Comparison of ENCODE assay signal across 9 cellular contexts in genomic region chr11:110373061-110373702, GRCh38. TPM values are rescaled to one million over a fixed set of nuclear protein-coding genes. Genes with fewer than 3 reads are reported as not detected.
DNase-seq lines count a peak whose midpoint lies in the region; ATAC-seq and TF ChIP-seq lines count a peak whose summit lies in the region.
"Had no signal": no experiment of that assay in that cellular context is flagged by ENCODE, and none has a peak within 500 bp of the region (broad histone marks: within the 10 kb centered on the region; RNA-seq: fewer than 3 reads in every experiment).

No MANE protein-coding gene starts in this region.

- DNase-seq in GM04504 (ENCODE audit: low read depth) (peak; percentile 28), chondrocyte (ENCODE audit: low spot score) (no peak), NCI-H526 treated with DMSO at 0.1 percent for 48 hours (lab: John Stamatoyannopoulos, UW) (no peak), retina (no peak), left ventricle myocardium inferior (no peak), NCI-H1930 (lab: John Stamatoyannopoulos, UW) (no peak)

- H3K4me3 ChIP-seq in left ventricle myocardium inferior = no peak overlapping the region

- no peaks in the 10 kb centered on the region for H3K9me3 ChIP-seq in left ventricle myocardium inferior (replicated peaks)

- TF ChIP-seq CTCF in chondrocyte (IDR thresholded peaks at IDR 0.05) = no peak
- TF ChIP-seq CTCF in left ventricle myocardium inferior (IDR thresholded peaks at IDR 0.05; ENCODE audit: borderline replicate concordance) = no peak

- peak; percentile 88 for ATAC-seq in GM19468 (IDR thresholded peaks at IDR 0.05; ENCODE audit: extremely low read depth, unreplicated experiment)
- ATAC-seq in HG03460 (IDR thresholded peaks at IDR 0.05; ENCODE audit: unreplicated experiment) = peak; percentile 87

- peaks cover 16% of the 10 kb centered on the region for H3K4me1 ChIP-seq in left ventricle myocardium inferior

- intact Hi-C loops in left ventricle myocardium inferior (cut with micrococcal nuclease) = no loop called here

- no peaks in the 10 kb centered on the region for H3K36me3 ChIP-seq in left ventricle myocardium inferior

- no peaks in the 10 kb centered on the region for H3K27me3 ChIP-seq in left ventricle myocardium inferior (ENCODE audit: low read depth)

- no peaks in the 10 kb centered on the region for H3K27me3 Mint-ChIP-seq in chondrocyte (ENCODE audit: low read depth)
- H3K27me3 Mint-ChIP-seq: IgD-negative memory B cell had no signal

- H3K36me3 Mint-ChIP-seq in chondrocyte (ENCODE audit: low read depth) = no peaks in the 10 kb centered on the region
- H3K36me3 Mint-ChIP-seq: IgD-negative memory B cell had no signal

- peak overlapping the region; percentile 84 for H3K27ac Mint-ChIP-seq in chondrocyte (ENCODE audit: unreplicated experiment)
- H3K27ac Mint-ChIP-seq: IgD-negative memory B cell had no signal

- peaks cover 26% of the 10 kb centered on the region for H3K4me1 Mint-ChIP-seq in chondrocyte (ENCODE audit: low read depth)

- no peaks in the 10 kb centered on the region for H3K9me3 Mint-ChIP-seq in chondrocyte (ENCODE audit: low read depth)
- H3K9me3 Mint-ChIP-seq: IgD-negative memory B cell had no signal

- no peak overlapping the region for H3K27ac ChIP-seq in left ventricle myocardium inferior (replicated peaks)

- H3K4me3 Mint-ChIP-seq in chondrocyte (ENCODE audit: unreplicated experiment) = no peak overlapping the region

RNA-seq across cellular contexts. Expression of gene FDX1, which starts 56.6 kb away (rescaled TPM):
- total RNA-seq in chondrocyte (5.5 to 6.6 TPM (median 5.6 TPM) in 3 replicates), left ventricle myocardium inferior (26.3 TPM)
